Comparison of ENCODE assay signal across 1 cellular context in the genomic region with DNA sequence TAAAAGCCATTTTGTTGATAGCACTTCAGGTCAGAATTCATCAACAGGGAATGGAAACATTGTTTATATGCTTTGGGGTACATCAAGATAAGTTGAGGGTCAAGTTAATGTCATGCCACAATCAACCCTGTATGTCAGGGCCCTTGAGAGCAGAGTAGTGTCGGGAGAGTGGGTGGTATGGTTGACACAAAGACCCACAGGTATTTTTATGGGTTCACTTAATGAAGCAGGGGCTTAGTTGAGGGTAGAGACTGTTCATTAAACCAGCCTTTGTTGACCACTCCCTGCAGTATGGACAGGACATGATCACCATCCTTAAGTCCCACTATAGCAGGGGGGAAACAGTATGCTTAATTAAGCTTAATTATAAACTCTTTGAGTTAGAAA.
TF ChIP-seq lines count a peak whose summit lies in the region.

No MANE protein-coding gene starts in this region.

TF ChIP-seq in SK-N-SH treated with all-trans-retinoic acid at 6 μM for 48 hours, 23 proteins besides CTCF, POLR2A, EP300 and RAD21 (continued from another document):
- TF ChIP-seq CSRNP3 (CRISPR knock-in tag; IDR thresholded peaks at IDR 0.05) = 0 out of 2 replicates have a peak, but pooled peaks have one; percentile 38
